In genomic region chr6:128493877-128494276, GRCh38 we compare ENCODE assay signal across 15 cellular contexts. TPM values are rescaled to one million over a fixed set of nuclear protein-coding genes. Genes with fewer than 3 reads are reported as not detected.
DNase-seq lines count a peak whose midpoint lies in the region; ATAC-seq and TF ChIP-seq lines count a peak whose summit lies in the region.
"Had no signal": no experiment of that assay in that cellular context is flagged by ENCODE, and none has a peak within 500 bp of the region (broad histone marks: within the 10 kb centered on the region; RNA-seq: fewer than 3 reads in every experiment).

No MANE protein-coding gene starts in this region.

- H3K27ac ChIP-seq in foreskin keratinocyte = no peak overlapping the region
- H3K27ac ChIP-seq: A549, spleen, thoracic aorta had no signal

- peak; percentile 26 for DNase-seq in NCI-H510A treated with DMSO at 0.1 percent for 48 hours (lab: John Stamatoyannopoulos, UW)
- no peak for DNase-seq in NCI-H510A (lab: John Stamatoyannopoulos, UW)
- peak; percentile 91 for DNase-seq in Jurkat, Clone E6-1 (ENCODE audit: low read depth, low spot score)
- no peak for DNase-seq in foreskin keratinocyte
- DNase-seq in OCI-M2 (lab: John Stamatoyannopoulos, UW; ENCODE audit: unreplicated experiment) = no peak
- DNase-seq: activated naive CD4-positive, alpha-beta T cell; body of pancreas; NCI-H526 treated with DMSO at 0.1 percent for 48 hours; SIG-M5; spleen had no signal

- peak; percentile 62 for ATAC-seq in HG02798 (IDR thresholded peaks at IDR 0.05; ENCODE audit: poor library complexity, unreplicated experiment)
- ATAC-seq in foreskin keratinocyte = no peak
- ATAC-seq in GM19035 (IDR thresholded peaks at IDR 0.05; ENCODE audit: unreplicated experiment) = no peak
- ATAC-seq in GM21529 (IDR thresholded peaks at IDR 0.05; ENCODE audit: unreplicated experiment) = no peak
- ATAC-seq: A549, body of pancreas had no signal

- H3K4me1 ChIP-seq in foreskin keratinocyte = peaks cover 28% of the 10 kb centered on the region
- H3K4me1 ChIP-seq: spleen had no signal

- H3K27me3 ChIP-seq in foreskin keratinocyte = no peaks in the 10 kb centered on the region
- H3K27me3 ChIP-seq: body of pancreas, spleen had no signal

- TF ChIP-seq CTCF in foreskin keratinocyte (conservative IDR thresholded peaks at IDR 0.05) = no peak

- H3K4me3 ChIP-seq in Jurkat, Clone E6-1 (ENCODE audit: low read length) = peak overlapping the region; percentile 4; the same call in 1 of the 2 replicates
- H3K4me3 ChIP-seq: A549, body of pancreas, spleen, thoracic aorta had no signal

RNA-seq across cellular contexts. Expression of gene PTPRK, which starts 26.5 kb away (rescaled TPM):
- 2.9 TPM for polyA plus RNA-seq in Jurkat, Clone E6-1 (2012; ENCODE audit: insufficient read depth, insufficient read length)
- 89.8 and 177 TPM in 2 replicates for total RNA-seq in foreskin keratinocyte
- polyA plus RNA-seq in foreskin keratinocyte = 19.4 and 31.1 TPM in 2 replicates

Comparison
In these comparisons a context has a peak if more than half of its experiments do, and no peak if none do; other contexts are left out.
1. DNase-seq: peak in NCI-H510A treated with DMSO at 0.1 percent for 48 hours (single experiment) and Jurkat, Clone E6-1 (single experiment); none in NCI-H510A (single experiment), foreskin keratinocyte (0 of 2) and OCI-M2 (single experiment).